11 cellular contexts compared by ENCODE assay signal in genomic region chr9:129038109-129038852, GRCh38. TPM values are rescaled to one million over a fixed set of nuclear protein-coding genes. Genes with fewer than 3 reads are reported as not detected.
A peak's percentile ranks its signal among the peaks of the same experiment; 100 is the strongest.
DNase-seq lines count a peak whose midpoint lies in the region; ATAC-seq, FAIRE-seq and TF ChIP-seq lines count a peak whose summit lies in the region.
"Had no signal": no experiment of that assay in that cellular context is flagged by ENCODE, and none has a peak within 500 bp of the region (broad histone marks: within the 10 kb centered on the region; RNA-seq: fewer than 3 reads in every experiment).

No MANE protein-coding gene starts in this region.

- CTCF ChIA-PET in endothelial cell of umbilical vein (lab: Charles Lee) = interaction anchor here (0.7 to 0.9 kb wide), 2 partner anchors 9 to 10 kb away, joined by 3 to 6 read pairs; partner anchors contain the start of gene SH3GLB2

- ATAC-seq in GM18870 (IDR thresholded peaks at IDR 0.05; ENCODE audit: unreplicated experiment) = no peak
- ATAC-seq: pancreas had no signal

- H3K9me2 ChIP-seq in OCI-LY1 (ENCODE audit: low read depth, low read length) = no peaks in the 10 kb centered on the region

- H3K4me1 ChIP-seq in OCI-LY1 (ENCODE audit: insufficient read depth, low read length, severe bottlenecking) (peaks cover 19% of the 10 kb centered on the region), endothelial cell of umbilical vein (ENCODE audit: control insufficient read depth, extremely low read depth, insufficient read depth, low read length) (peaks cover 11% of the 10 kb centered on the region)

- H3K4me1 Mint-ChIP-seq in nephron progenitor cell = peaks cover 27% of the 10 kb centered on the region

- no peak for TF ChIP-seq CTCF in OCI-LY1 (IDR thresholded peaks at IDR 0.05; ENCODE audit: low read length)
- TF ChIP-seq CTCF in endothelial cell of umbilical vein (IDR thresholded peaks at IDR 0.05; ENCODE audit: extremely low read depth in 1 of 2, insufficient read depth in 1 of 2, low read depth in 1 of 2, low read length in 2 of 2) = no peak
- TF ChIP-seq CTCF in nephron progenitor cell (IDR thresholded peaks at IDR 0.05) = no peak

- H3K36me3 Mint-ChIP-seq in nephron progenitor cell (ENCODE audit: low read depth) = peaks cover 10% of the 10 kb centered on the region

- FAIRE-seq in endothelial cell of umbilical vein (lab: Jason Lieb, UNC) = no peak
- FAIRE-seq: colon, pancreas had no signal

- DNase-seq in AG20443 (ENCODE audit: low spot score) (peak; percentile 2), endothelial cell of umbilical vein (ENCODE audit: low read depth, low spot score) (no peak), nephron progenitor cell (no peak), SKM-1 (lab: John Stamatoyannopoulos, UW; ENCODE audit: unreplicated experiment) (no peak), NCI-H226 (no peak), activated gamma-delta T cell (lab: John Stamatoyannopoulos, UW) (no peak)
- DNase-seq: upper lobe of left lung had no signal

- H4K20me1 ChIP-seq in OCI-LY1 (ENCODE audit: insufficient read depth, low read length) (no peaks in the 10 kb centered on the region), endothelial cell of umbilical vein (replicated peaks; ENCODE audit: control insufficient read depth, extremely low read depth, insufficient read depth, low read length) (no peaks in the 10 kb centered on the region)

- H3K27ac Mint-ChIP-seq in nephron progenitor cell = no peak overlapping the region

- H3K9me1 ChIP-seq in endothelial cell of umbilical vein (replicated peaks; ENCODE audit: control insufficient read depth, extremely low read depth, insufficient read depth, low read length) = no peaks in the 10 kb centered on the region

- H3K9me3 ChIP-seq in OCI-LY1 (ENCODE audit: low read length) (no peaks in the 10 kb centered on the region), endothelial cell of umbilical vein (replicated peaks; ENCODE audit: control insufficient read depth, insufficient read depth, low read length) (no peaks in the 10 kb centered on the region)
- H3K9me3 ChIP-seq: pancreas, upper lobe of left lung had no signal

- H3K9ac ChIP-seq in OCI-LY1 (ENCODE audit: low read length) = no peak overlapping the region; the same call in 1 of the 2 replicates
- H3K9ac ChIP-seq in endothelial cell of umbilical vein (replicated peaks; ENCODE audit: extremely low read depth, insufficient read depth, low read length) = no peak overlapping the region

- peak overlapping the region; percentile 96 for H3K4me3 Mint-ChIP-seq in nephron progenitor cell

- H3F3A ChIP-seq in OCI-LY1 (ENCODE audit: insufficient read depth, low read length) = no peaks in the 10 kb centered on the region

- peaks cover 23% of the 10 kb centered on the region for H3K36me3 ChIP-seq in OCI-LY1 (ENCODE audit: insufficient read depth, low read length)
- H3K36me3 ChIP-seq in endothelial cell of umbilical vein (ENCODE audit: control insufficient read depth in 2 of 2, extremely low read depth in 1 of 2, insufficient read depth in 2 of 2, low read length in 2 of 2) = peaks cover 0 to 14% of the 10 kb centered on the region in 2 experiments

- H3K4me2 ChIP-seq in OCI-LY1 (ENCODE audit: low read length) = peak overlapping the region; percentile 98; the same call in 1 of the 2 replicates
- H3K4me2 ChIP-seq in endothelial cell of umbilical vein (ENCODE audit: insufficient read depth, low read length) = no peak overlapping the region

- intact Hi-C loops in endothelial cell of umbilical vein (cut with micrococcal nuclease) = loop anchor here (5.0 kb wide), 1 partner anchor 529 kb away; no protein-coding TSS in a partner anchor

- H3K4me3 ChIP-seq in OCI-LY1 (ENCODE audit: low read depth, low read length, poor library complexity, severe bottlenecking) (peak overlapping the region; percentile 93), endothelial cell of umbilical vein (replicated peaks in 1 of 3; ENCODE audit: insufficient read depth in 1 of 3, low read depth in 1 of 3, low read length in 3 of 3) (no peak overlapping the region)

- no peak for TF ChIP-seq POLR2A in endothelial cell of umbilical vein (IDR thresholded peaks at IDR 0.05; ENCODE audit: low read depth, low read length)

- H3K9me3 Mint-ChIP-seq in nephron progenitor cell = no peaks in the 10 kb centered on the region

- H3K27me3 Mint-ChIP-seq in nephron progenitor cell (ENCODE audit: low read depth, poor library complexity) = peaks cover 10% of the 10 kb centered on the region

- BruUV-seq in endothelial cell of umbilical vein (replicated peaks; lab: Mats Ljungman, UMichigan) = TSS peak; percentile 16

- POLR2A ChIA-PET in endothelial cell of umbilical vein (lab: Charles Lee) = interaction anchor here (0.6 kb wide), 1 partner anchor 17 kb away, joined by 4 read pairs; no protein-coding TSS in a partner anchor

- H3K27ac ChIP-seq in OCI-LY1 (ENCODE audit: low read depth, low read length, poor library complexity, severe bottlenecking) (no peak overlapping the region), endothelial cell of umbilical vein (ENCODE audit: insufficient read depth, low read depth, low read length) (no peak overlapping the region)
- H3K27ac ChIP-seq: pancreas had no signal

- dilution Hi-C loops in endothelial cell of umbilical vein (cut with MboI; ENCODE audit: extremely low pct_ligation_motif_present, low sequenced_read_pairs) = no loop called here

- H2AFZ ChIP-seq in OCI-LY1 (ENCODE audit: low read length) = no peak overlapping the region
- H2AFZ ChIP-seq in endothelial cell of umbilical vein (ENCODE audit: low read depth, low read length) = no peak overlapping the region

- peaks cover 12% of the 10 kb centered on the region for H3K79me2 ChIP-seq in OCI-LY1 (ENCODE audit: insufficient read depth, low read length)
- peaks cover 12% of the 10 kb centered on the region for H3K79me2 ChIP-seq in endothelial cell of umbilical vein (ENCODE audit: control insufficient read depth, insufficient read depth, low read length)

- no peaks in the 10 kb centered on the region for H3K27me3 ChIP-seq in OCI-LY1 (ENCODE audit: insufficient read depth, low read length)
- H3K27me3 ChIP-seq in endothelial cell of umbilical vein (ENCODE audit: control insufficient read depth in 2 of 2, insufficient read depth in 2 of 2, low read length in 2 of 2) = no peaks in the 10 kb centered on the region
- H3K27me3 ChIP-seq: pancreas, upper lobe of left lung had no signal

TF ChIP-seq in endothelial cell of umbilical vein, 7 proteins besides CTCF, POLR2A, EP300 and RAD21:
- no peak for TF ChIP-seq MYC (IDR thresholded peaks at IDR 0.05; ENCODE audit: low read depth, low read length)
- TF ChIP-seq GATA2 (IDR thresholded peaks at IDR 0.05; ENCODE audit: insufficient read depth, insufficient read length, low read depth, low read length) = no peak
- TF ChIP-seq JUN (IDR thresholded peaks at IDR 0.05; ENCODE audit: borderline replicate concordance, insufficient read depth, insufficient read length, low read depth) = no peak
- TF ChIP-seq FOS (IDR thresholded peaks at IDR 0.05; ENCODE audit: borderline replicate concordance, insufficient read depth, low read length) = no peak
- TF ChIP-seq MAX (IDR thresholded peaks at IDR 0.05; ENCODE audit: insufficient read depth, insufficient read length) = no peak
- no peak for TF ChIP-seq POLR2AphosphoS5 (IDR thresholded peaks at IDR 0.05; ENCODE audit: insufficient read depth, low read depth, low read length)
- no peak for TF ChIP-seq EZH2 (IDR thresholded peaks at IDR 0.05; ENCODE audit: borderline replicate concordance, low read depth, low read length, severe bottlenecking)

RNA-seq across cellular contexts. Expression of gene MIGA2, which starts 1.9 kb away (rescaled TPM):
- 28.0 and 29.5 TPM in 2 replicates for total RNA-seq in endothelial cell of umbilical vein
- 27.7 and 28.0 TPM in 2 replicates for polyA plus RNA-seq in endothelial cell of umbilical vein
- polyA plus RNA-seq in endothelial cell of umbilical vein (2011; cell fraction: cytosol; rRNA removed) = 13.1 and 15.9 TPM in 2 replicates
- polyA plus RNA-seq in endothelial cell of umbilical vein (2011; cell fraction: nucleus; rRNA removed) = 125 and 138 TPM in 2 replicates
- polyA plus RNA-seq in endothelial cell of umbilical vein (2012) = 15.3 and 16.1 TPM in 2 replicates
- 12.8 and 20.8 TPM in 2 replicates for polyA minus RNA-seq in endothelial cell of umbilical vein
- 11.4 TPM for polyA minus RNA-seq in endothelial cell of umbilical vein (2011; cell fraction: cytosol; rRNA and poly(A)+ RNA removed)
- 18.4 and 31.4 TPM in 2 replicates for polyA minus RNA-seq in endothelial cell of umbilical vein (2011; cell fraction: nucleus; rRNA and poly(A)+ RNA removed)

RNA-seq across cellular contexts. Expression of gene SH3GLB2, which starts 10.2 kb away (rescaled TPM):
- total RNA-seq in endothelial cell of umbilical vein = 55.8 and 58.8 TPM in 2 replicates
- 77.5 and 91.9 TPM in 2 replicates for polyA plus RNA-seq in endothelial cell of umbilical vein
- 39.7 and 56.0 TPM in 2 replicates for polyA plus RNA-seq in endothelial cell of umbilical vein (2011; cell fraction: cytosol; rRNA removed)
- 277 and 325 TPM in 2 replicates for polyA plus RNA-seq in endothelial cell of umbilical vein (2011; cell fraction: nucleus; rRNA removed)
- polyA plus RNA-seq in endothelial cell of umbilical vein (2012) = 39.9 and 52.4 TPM in 2 replicates
- polyA minus RNA-seq in endothelial cell of umbilical vein = 26.6 and 38.9 TPM in 2 replicates
- 84.7 TPM for polyA minus RNA-seq in endothelial cell of umbilical vein (2011; cell fraction: cytosol; rRNA and poly(A)+ RNA removed)
- 27.8 and 31.7 TPM in 2 replicates for polyA minus RNA-seq in endothelial cell of umbilical vein (2011; cell fraction: nucleus; rRNA and poly(A)+ RNA removed)

RNA-seq across cellular contexts. Expression of gene DOLPP1, which starts 42.6 kb away (rescaled TPM):
- 17.7 and 26.6 TPM in 2 replicates for total RNA-seq in endothelial cell of umbilical vein
- 28.3 and 32.4 TPM in 2 replicates for polyA plus RNA-seq in endothelial cell of umbilical vein
- 25.7 and 26.5 TPM in 2 replicates for polyA plus RNA-seq in endothelial cell of umbilical vein (2011; cell fraction: cytosol; rRNA removed)
- polyA plus RNA-seq in endothelial cell of umbilical vein (2011; cell fraction: nucleus; rRNA removed) = 17.0 and 17.1 TPM in 2 replicates
- polyA plus RNA-seq in endothelial cell of umbilical vein (2012) = 9.2 and 11.8 TPM in 2 replicates
- 17.7 and 20.7 TPM in 2 replicates for polyA minus RNA-seq in endothelial cell of umbilical vein
- 14.8 TPM for polyA minus RNA-seq in endothelial cell of umbilical vein (2011; cell fraction: cytosol; rRNA and poly(A)+ RNA removed)
- 4.9 and 7.0 TPM in 2 replicates for polyA minus RNA-seq in endothelial cell of umbilical vein (2011; cell fraction: nucleus; rRNA and poly(A)+ RNA removed)
